Comparison of ENCODE assay signal across 1 cellular context in the genomic region with DNA sequence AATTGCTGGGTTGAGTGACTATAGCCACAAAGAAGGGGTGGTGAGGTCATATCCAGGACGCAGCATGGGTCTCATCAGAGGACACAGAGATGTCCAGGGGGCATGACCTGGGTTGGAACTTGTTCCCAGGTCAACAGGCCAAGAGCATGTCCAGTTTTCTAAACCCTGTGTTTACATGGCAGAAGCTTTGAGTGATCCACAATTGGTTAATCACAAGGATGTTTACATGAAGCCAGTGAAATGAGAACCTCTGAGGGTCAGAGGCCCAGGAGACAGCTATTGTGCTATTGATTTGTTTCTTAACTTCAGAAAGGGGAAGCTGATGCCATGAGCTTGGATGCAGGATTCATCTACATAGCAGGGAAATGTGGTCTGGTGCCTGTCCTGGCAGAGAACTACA.
TF ChIP-seq lines count a peak whose summit lies in the region.

No MANE protein-coding gene starts in this region.

TF ChIP-seq in HepG2, 621 proteins besides CTCF, POLR2A, EP300 and RAD21 (continued from another document and continues in another):
- TF ChIP-seq, protein P1, sequence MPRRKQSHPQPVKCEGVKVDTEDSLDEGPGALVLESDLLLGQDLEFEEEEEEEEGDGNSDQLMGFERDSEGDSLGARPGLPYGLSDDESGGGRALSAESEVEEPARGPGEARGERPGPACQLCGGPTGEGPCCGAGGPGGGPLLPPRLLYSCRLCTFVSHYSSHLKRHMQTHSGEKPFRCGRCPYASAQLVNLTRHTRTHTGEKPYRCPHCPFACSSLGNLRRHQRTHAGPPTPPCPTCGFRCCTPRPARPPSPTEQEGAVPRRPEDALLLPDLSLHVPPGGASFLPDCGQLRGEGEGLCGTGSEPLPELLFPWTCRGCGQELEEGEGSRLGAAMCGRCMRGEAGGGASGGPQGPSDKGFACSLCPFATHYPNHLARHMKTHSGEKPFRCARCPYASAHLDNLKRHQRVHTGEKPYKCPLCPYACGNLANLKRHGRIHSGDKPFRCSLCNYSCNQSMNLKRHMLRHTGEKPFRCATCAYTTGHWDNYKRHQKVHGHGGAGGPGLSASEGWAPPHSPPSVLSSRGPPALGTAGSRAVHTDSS (CRISPR knock-in tag; conservative IDR thresholded peaks at IDR 0.05), result no peak
- TF ChIP-seq ZNF256 (CRISPR knock-in tag; conservative IDR thresholded peaks at IDR 0.05) (no peak), SP140L (CRISPR knock-in tag; IDR thresholded peaks at IDR 0.05; ENCODE audit: borderline replicate concordance) (no peak), TAF1 (CRISPR knock-in tag; IDR thresholded peaks at IDR 0.05) (no peak), HIVEP1 (CRISPR knock-in tag; IDR thresholded peaks at IDR 0.05) (no peak), SIN3B (IDR thresholded peaks at IDR 0.05; ENCODE audit: low read length) (no peak), ZNF790 (CRISPR knock-in tag; IDR thresholded peaks at IDR 0.05; ENCODE audit: borderline replicate concordance) (no peak), ZNF607 (CRISPR knock-in tag; IDR thresholded peaks at IDR 0.05; ENCODE audit: borderline replicate concordance) (no peak), ZNF441 (CRISPR knock-in tag; IDR thresholded peaks at IDR 0.05; ENCODE audit: borderline replicate concordance) (peak; percentile 35; the same call in 1 of the 2 replicates), ZNF333 (CRISPR knock-in tag; IDR thresholded peaks at IDR 0.05; ENCODE audit: borderline replicate concordance) (no peak), ZBTB20 (CRISPR knock-in tag; IDR thresholded peaks at IDR 0.05; ENCODE audit: borderline replicate concordance, low read depth) (peak; percentile 59; the same call in 1 of the 2 replicates), GTF3A (CRISPR knock-in tag; conservative IDR thresholded peaks at IDR 0.05) (no peak), SRSF1 (optimal IDR thresholded peaks at IDR 0.05; ENCODE audit: low read depth, low read length) (no peak), ZKSCAN1 (IDR thresholded peaks at IDR 0.05; ENCODE audit: low read length) (no peak), ZNF329 (CRISPR knock-in tag; IDR thresholded peaks at IDR 0.05; ENCODE audit: low read depth) (no peak), FOSL1 (CRISPR knock-in tag; IDR thresholded peaks at IDR 0.05; ENCODE audit: borderline replicate concordance) (0 out of 2 replicates have a peak, but pooled peaks have one; percentile 17), ZNF253 (CRISPR knock-in tag; IDR thresholded peaks at IDR 0.05; ENCODE audit: borderline replicate concordance) (no peak), MIER3 (CRISPR knock-in tag; IDR thresholded peaks at IDR 0.05; ENCODE audit: borderline replicate concordance) (peak; percentile 80; the same call in 1 of the 2 replicates), ZNF737 (CRISPR knock-in tag; IDR thresholded peaks at IDR 0.05; ENCODE audit: borderline replicate concordance) (no peak), BRD4 (CRISPR knock-in tag; IDR thresholded peaks at IDR 0.05) (no peak), ZFP36 (IDR thresholded peaks at IDR 0.05; ENCODE audit: borderline replicate concordance, low read depth, low read length, partially characterized antibody) (no peak), ZNF83 (CRISPR knock-in tag; IDR thresholded peaks at IDR 0.05; ENCODE audit: borderline replicate concordance) (no peak), GATA4 (IDR thresholded peaks at IDR 0.05; ENCODE audit: borderline replicate concordance, low read depth) (no peak), ZNF839 (CRISPR knock-in tag; IDR thresholded peaks at IDR 0.05; ENCODE audit: borderline replicate concordance) (no peak), ZNF12 (CRISPR knock-in tag; IDR thresholded peaks at IDR 0.05) (no peak), REL (CRISPR knock-in tag; conservative IDR thresholded peaks at IDR 0.05) (no peak), ADNP (CRISPR knock-in tag; IDR thresholded peaks at IDR 0.05) (no peak), ZFP82 (CRISPR knock-in tag; IDR thresholded peaks at IDR 0.05; ENCODE audit: borderline replicate concordance) (no peak), SMAD3 (CRISPR knock-in tag; IDR thresholded peaks at IDR 0.05) (peak; percentile 76; the same call in 1 of the 2 replicates), ZNF530 (CRISPR knock-in tag; IDR thresholded peaks at IDR 0.05; ENCODE audit: low read depth) (no peak), ZNF781 (CRISPR knock-in tag; IDR thresholded peaks at IDR 0.05; ENCODE audit: borderline replicate concordance, not compliant biosample characterization) (no peak), ZNF446 (CRISPR knock-in tag; IDR thresholded peaks at IDR 0.05) (no peak), MXI1 (IDR thresholded peaks at IDR 0.05; ENCODE audit: borderline replicate concordance, low read depth, low read length) (no peak), GLI4 (CRISPR knock-in tag; IDR thresholded peaks at IDR 0.05; ENCODE audit: borderline replicate concordance) (no peak), MAZ (IDR thresholded peaks at IDR 0.05; ENCODE audit: borderline replicate concordance, low read depth, low read length) (no peak), MAZ (CRISPR knock-in tag; IDR thresholded peaks at IDR 0.05; ENCODE audit: low read depth) (no peak), ETV5 (CRISPR knock-in tag; IDR thresholded peaks at IDR 0.05; ENCODE audit: borderline replicate concordance) (peak; percentile 50; the same call in 1 of the 2 replicates), ZMYM4 (CRISPR knock-in tag; IDR thresholded peaks at IDR 0.05) (peak; percentile 69; the same call in 1 of the 2 replicates), ZNF264 (CRISPR knock-in tag; IDR thresholded peaks at IDR 0.05) (0 out of 2 replicates have a peak, but pooled peaks have one; percentile 64), ZNF138 (CRISPR knock-in tag; IDR thresholded peaks at IDR 0.05; ENCODE audit: low read depth) (no peak), SIX4 (CRISPR knock-in tag; IDR thresholded peaks at IDR 0.05) (no peak), KAT8 (CRISPR knock-in tag; IDR thresholded peaks at IDR 0.05) (0 out of 2 replicates have a peak, but pooled peaks have one; percentile 25), ESRRA (CRISPR knock-in tag; IDR thresholded peaks at IDR 0.05; ENCODE audit: low read depth) (peak; percentile 98), SMARCE1 (IDR thresholded peaks at IDR 0.05; ENCODE audit: borderline replicate concordance) (no peak)
- TF ChIP-seq, protein P2, sequence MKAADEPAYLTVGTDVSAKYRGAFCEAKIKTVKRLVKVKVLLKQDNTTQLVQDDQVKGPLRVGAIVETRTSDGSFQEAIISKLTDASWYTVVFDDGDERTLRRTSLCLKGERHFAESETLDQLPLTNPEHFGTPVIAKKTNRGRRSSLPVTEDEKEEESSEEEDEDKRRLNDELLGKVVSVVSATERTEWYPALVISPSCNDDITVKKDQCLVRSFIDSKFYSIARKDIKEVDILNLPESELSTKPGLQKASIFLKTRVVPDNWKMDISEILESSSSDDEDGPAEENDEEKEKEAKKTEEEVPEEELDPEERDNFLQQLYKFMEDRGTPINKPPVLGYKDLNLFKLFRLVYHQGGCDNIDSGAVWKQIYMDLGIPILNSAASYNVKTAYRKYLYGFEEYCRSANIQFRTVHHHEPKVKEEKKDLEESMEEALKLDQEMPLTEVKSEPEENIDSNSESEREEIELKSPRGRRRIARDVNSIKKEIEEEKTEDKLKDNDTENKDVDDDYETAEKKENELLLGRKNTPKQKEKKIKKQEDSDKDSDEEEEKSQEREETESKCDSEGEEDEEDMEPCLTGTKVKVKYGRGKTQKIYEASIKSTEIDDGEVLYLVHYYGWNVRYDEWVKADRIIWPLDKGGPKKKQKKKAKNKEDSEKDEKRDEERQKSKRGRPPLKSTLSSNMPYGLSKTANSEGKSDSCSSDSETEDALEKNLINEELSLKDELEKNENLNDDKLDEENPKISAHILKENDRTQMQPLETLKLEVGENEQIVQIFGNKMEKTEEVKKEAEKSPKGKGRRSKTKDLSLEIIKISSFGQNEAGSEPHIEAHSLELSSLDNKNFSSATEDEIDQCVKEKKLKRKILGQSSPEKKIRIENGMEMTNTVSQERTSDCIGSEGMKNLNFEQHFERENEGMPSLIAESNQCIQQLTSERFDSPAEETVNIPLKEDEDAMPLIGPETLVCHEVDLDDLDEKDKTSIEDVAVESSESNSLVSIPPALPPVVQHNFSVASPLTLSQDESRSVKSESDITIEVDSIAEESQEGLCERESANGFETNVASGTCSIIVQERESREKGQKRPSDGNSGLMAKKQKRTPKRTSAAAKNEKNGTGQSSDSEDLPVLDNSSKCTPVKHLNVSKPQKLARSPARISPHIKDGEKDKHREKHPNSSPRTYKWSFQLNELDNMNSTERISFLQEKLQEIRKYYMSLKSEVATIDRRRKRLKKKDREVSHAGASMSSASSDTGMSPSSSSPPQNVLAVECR (CRISPR knock-in tag; IDR thresholded peaks at IDR 0.05; ENCODE audit: borderline replicate concordance), result peak; percentile 70; the same call in 1 of the 2 replicates
- TF ChIP-seq, protein P3, sequence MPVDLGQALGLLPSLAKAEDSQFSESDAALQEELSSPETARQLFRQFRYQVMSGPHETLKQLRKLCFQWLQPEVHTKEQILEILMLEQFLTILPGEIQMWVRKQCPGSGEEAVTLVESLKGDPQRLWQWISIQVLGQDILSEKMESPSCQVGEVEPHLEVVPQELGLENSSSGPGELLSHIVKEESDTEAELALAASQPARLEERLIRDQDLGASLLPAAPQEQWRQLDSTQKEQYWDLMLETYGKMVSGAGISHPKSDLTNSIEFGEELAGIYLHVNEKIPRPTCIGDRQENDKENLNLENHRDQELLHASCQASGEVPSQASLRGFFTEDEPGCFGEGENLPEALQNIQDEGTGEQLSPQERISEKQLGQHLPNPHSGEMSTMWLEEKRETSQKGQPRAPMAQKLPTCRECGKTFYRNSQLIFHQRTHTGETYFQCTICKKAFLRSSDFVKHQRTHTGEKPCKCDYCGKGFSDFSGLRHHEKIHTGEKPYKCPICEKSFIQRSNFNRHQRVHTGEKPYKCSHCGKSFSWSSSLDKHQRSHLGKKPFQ (CRISPR knock-in tag; IDR thresholded peaks at IDR 0.05; ENCODE audit: insufficient replicate concordance), result no peak
- TF ChIP-seq, protein P4, sequence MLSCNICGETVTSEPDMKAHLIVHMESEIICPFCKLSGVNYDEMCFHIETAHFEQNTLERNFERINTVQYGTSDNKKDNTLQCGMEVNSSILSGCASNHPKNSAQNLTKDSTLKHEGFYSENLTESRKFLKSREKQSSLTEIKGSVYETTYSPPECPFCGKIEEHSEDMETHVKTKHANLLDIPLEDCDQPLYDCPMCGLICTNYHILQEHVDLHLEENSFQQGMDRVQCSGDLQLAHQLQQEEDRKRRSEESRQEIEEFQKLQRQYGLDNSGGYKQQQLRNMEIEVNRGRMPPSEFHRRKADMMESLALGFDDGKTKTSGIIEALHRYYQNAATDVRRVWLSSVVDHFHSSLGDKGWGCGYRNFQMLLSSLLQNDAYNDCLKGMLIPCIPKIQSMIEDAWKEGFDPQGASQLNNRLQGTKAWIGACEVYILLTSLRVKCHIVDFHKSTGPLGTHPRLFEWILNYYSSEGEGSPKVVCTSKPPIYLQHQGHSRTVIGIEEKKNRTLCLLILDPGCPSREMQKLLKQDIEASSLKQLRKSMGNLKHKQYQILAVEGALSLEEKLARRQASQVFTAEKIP (CRISPR knock-in tag; IDR thresholded peaks at IDR 0.05; ENCODE audit: borderline replicate concordance), result no peak
- TF ChIP-seq, protein P5, sequence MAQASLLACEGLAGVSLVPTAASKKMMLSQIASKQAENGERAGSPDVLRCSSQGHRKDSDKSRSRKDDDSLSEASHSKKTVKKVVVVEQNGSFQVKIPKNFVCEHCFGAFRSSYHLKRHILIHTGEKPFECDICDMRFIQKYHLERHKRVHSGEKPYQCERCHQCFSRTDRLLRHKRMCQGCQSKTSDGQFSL (CRISPR knock-in tag; IDR thresholded peaks at IDR 0.05), result no peak
- TF ChIP-seq, protein P6, sequence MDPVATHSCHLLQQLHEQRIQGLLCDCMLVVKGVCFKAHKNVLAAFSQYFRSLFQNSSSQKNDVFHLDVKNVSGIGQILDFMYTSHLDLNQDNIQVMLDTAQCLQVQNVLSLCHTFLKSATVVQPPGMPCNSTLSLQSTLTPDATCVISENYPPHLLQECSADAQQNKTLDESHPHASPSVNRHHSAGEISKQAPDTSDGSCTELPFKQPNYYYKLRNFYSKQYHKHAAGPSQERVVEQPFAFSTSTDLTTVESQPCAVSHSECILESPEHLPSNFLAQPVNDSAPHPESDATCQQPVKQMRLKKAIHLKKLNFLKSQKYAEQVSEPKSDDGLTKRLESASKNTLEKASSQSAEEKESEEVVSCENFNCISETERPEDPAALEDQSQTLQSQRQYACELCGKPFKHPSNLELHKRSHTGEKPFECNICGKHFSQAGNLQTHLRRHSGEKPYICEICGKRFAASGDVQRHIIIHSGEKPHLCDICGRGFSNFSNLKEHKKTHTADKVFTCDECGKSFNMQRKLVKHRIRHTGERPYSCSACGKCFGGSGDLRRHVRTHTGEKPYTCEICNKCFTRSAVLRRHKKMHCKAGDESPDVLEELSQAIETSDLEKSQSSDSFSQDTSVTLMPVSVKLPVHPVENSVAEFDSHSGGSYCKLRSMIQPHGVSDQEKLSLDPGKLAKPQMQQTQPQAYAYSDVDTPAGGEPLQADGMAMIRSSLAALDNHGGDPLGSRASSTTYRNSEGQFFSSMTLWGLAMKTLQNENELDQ (CRISPR knock-in tag; IDR thresholded peaks at IDR 0.05; ENCODE audit: borderline replicate concordance), result no peak
- TF ChIP-seq, protein P7, sequence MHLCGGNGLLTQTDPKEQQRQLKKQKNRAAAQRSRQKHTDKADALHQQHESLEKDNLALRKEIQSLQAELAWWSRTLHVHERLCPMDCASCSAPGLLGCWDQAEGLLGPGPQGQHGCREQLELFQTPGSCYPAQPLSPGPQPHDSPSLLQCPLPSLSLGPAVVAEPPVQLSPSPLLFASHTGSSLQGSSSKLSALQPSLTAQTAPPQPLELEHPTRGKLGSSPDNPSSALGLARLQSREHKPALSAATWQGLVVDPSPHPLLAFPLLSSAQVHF (CRISPR knock-in tag; IDR thresholded peaks at IDR 0.05), result no peak
- TF ChIP-seq, protein P8, sequence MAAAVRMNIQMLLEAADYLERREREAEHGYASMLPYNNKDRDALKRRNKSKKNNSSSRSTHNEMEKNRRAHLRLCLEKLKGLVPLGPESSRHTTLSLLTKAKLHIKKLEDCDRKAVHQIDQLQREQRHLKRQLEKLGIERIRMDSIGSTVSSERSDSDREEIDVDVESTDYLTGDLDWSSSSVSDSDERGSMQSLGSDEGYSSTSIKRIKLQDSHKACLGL (CRISPR knock-in tag; IDR thresholded peaks at IDR 0.05), result no peak
- TF ChIP-seq, protein P9, sequence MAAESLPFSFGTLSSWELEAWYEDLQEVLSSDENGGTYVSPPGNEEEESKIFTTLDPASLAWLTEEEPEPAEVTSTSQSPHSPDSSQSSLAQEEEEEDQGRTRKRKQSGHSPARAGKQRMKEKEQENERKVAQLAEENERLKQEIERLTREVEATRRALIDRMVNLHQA (CRISPR knock-in tag; IDR thresholded peaks at IDR 0.05), result no peak
- TF ChIP-seq, protein P10, sequence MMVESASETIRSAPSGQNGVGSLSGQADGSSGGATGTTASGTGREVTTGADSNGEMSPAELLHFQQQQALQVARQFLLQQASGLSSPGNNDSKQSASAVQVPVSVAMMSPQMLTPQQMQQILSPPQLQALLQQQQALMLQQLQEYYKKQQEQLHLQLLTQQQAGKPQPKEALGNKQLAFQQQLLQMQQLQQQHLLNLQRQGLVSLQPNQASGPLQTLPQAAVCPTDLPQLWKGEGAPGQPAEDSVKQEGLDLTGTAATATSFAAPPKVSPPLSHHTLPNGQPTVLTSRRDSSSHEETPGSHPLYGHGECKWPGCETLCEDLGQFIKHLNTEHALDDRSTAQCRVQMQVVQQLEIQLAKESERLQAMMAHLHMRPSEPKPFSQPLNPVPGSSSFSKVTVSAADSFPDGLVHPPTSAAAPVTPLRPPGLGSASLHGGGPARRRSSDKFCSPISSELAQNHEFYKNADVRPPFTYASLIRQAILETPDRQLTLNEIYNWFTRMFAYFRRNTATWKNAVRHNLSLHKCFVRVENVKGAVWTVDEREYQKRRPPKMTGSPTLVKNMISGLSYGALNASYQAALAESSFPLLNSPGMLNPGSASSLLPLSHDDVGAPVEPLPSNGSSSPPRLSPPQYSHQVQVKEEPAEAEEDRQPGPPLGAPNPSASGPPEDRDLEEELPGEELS (CRISPR knock-in tag; IDR thresholded peaks at IDR 0.05), result peak; percentile 79
